12 cellular contexts compared by ENCODE assay signal in genomic region chr4:53281438-53281837, GRCh38.
"Had no signal": no experiment of that assay in that cellular context is flagged by ENCODE, and none has a peak within 500 bp of the region (broad histone marks: within the 10 kb centered on the region; RNA-seq: fewer than 3 reads in every experiment).

No MANE protein-coding gene starts in this region.

- H3K9me3 ChIP-seq: esophagus muscularis mucosa had no signal

- H3K4me3 ChIP-seq: esophagus muscularis mucosa, lung had no signal

- H3K4me1 ChIP-seq: esophagus muscularis mucosa had no signal

- H3K27me3 ChIP-seq: esophagus muscularis mucosa had no signal

- H3K27ac ChIP-seq: esophagus muscularis mucosa had no signal

- DNase-seq: activated CD4-positive, alpha-beta T cell treated with anti-CD3 and anti-CD28 coated beads, Interleukin-2, amount 50 U/mL, for 48 hours; activated CD4-positive, CD25-positive, alpha-beta regulatory T cell treated with anti-CD3 and anti-CD28 coated beads, Interleukin-2, amount 50 U/mL, for 72 hours; activated CD8-positive, alpha-beta memory T cell treated with anti-CD3 and anti-CD28 coated beads, Interleukin-2, amount 10 ng/mL, durations not matched to agents 7 days and 5 days; activated effector memory CD4-positive, alpha-beta T cell treated with Interleukin-2 at 50 U/mL for 16 hours; activated T-cell treated with anti-CD3 and anti-CD28 coated beads, Interleukin-2, amount 50 U/mL, for 24 hours; hypothalamus; naive B cell; stimulated activated naive CD4-positive, alpha-beta T cell treated with Interleukin-2 at 50 U/mL for 16 hours; T-helper 9 cell; trophoblast cell had no signal
